14 cellular contexts compared by ENCODE assay signal in genomic region chr15:88708256-88709054, GRCh38.
A peak's percentile ranks its signal among the peaks of the same experiment; 100 is the strongest.
DNase-seq lines count a peak whose midpoint lies in the region; ATAC-seq and TF ChIP-seq lines count a peak whose summit lies in the region.
"Had no signal": no experiment of that assay in that cellular context is flagged by ENCODE, and none has a peak within 500 bp of the region (broad histone marks: within the 10 kb centered on the region; RNA-seq: fewer than 3 reads in every experiment).

No MANE protein-coding gene starts in this region.

- ATAC-seq in effector memory CD8-positive, alpha-beta T cell (replicated peaks): no peak
- ATAC-seq: activated CD4-positive, CD25-positive, alpha-beta regulatory T cell treated with anti-CD3 and anti-CD28 coated beads, Interleukin-2, amount 50 U/mL, for 24 hours had no signal

- H3K36me3 ChIP-seq in ascending aorta: no peaks in the 10 kb centered on the region
- H3K36me3 ChIP-seq: BLaER1 treated with 17β-estradiol and CSF1 and Interleukin-3, amounts not matched to agents 10 nM and 100 nM; colonic mucosa; HAP-1 had no signal

- H3K27me3 Mint-ChIP-seq in effector memory CD8-positive, alpha-beta T cell: peaks cover 70 to 92% of the 10 kb centered on the region in 2 donors

- no peak overlapping the region for H3K27ac Mint-ChIP-seq in effector memory CD8-positive, alpha-beta T cell

- H3K27ac ChIP-seq in ascending aorta: peak overlapping the region; percentile 54 to 71
- H3K27ac ChIP-seq: BLaER1 treated with 17β-estradiol and CSF1 and Interleukin-3, amounts not matched to agents 10 nM and 100 nM; colonic mucosa had no signal

- no peak overlapping the region for H3K4me3 Mint-ChIP-seq in effector memory CD8-positive, alpha-beta T cell

- peaks cover 3 to 29% of the 10 kb centered on the region in 2 donors for H3K4me1 ChIP-seq in ascending aorta
- H3K4me1 ChIP-seq: colonic mucosa, HAP-1 had no signal

- no peaks in the 10 kb centered on the region for H3K27me3 ChIP-seq in ascending aorta

- peaks cover 5 to 11% of the 10 kb centered on the region in 2 donors for H3K4me1 Mint-ChIP-seq in effector memory CD8-positive, alpha-beta T cell (ENCODE audit: low read depth in 2 of 2)

- H3K9me3 ChIP-seq in ascending aorta: no peaks in the 10 kb centered on the region
- H3K9me3 ChIP-seq: colonic mucosa, HAP-1 had no signal

- intact Hi-C loops in ascending aorta (cut with DNase I): loop anchor here (2.0 to 5.0 kb wide), 2 partner anchors 38 to 94 kb away; partner anchors contain the start of gene ACAN

- no peaks in the 10 kb centered on the region for H3K9me3 Mint-ChIP-seq in effector memory CD8-positive, alpha-beta T cell

- H3K4me3 ChIP-seq in ascending aorta: no peak overlapping the region
- H3K4me3 ChIP-seq: BLaER1 treated with 17β-estradiol and CSF1 and Interleukin-3, amounts not matched to agents 10 nM and 100 nM; colonic mucosa; HAP-1 had no signal

- DNase-seq in AG08396 (ENCODE audit: low spot score): peak; percentile 43
- DNase-seq in HS-5 (ENCODE audit: low read depth): peak; percentile 32
- peak in 1 of 2 donors; percentile 84 for DNase-seq in ascending aorta (ENCODE audit: low spot score in 2 of 2)
- DNase-seq in kidney tubule cell (ENCODE audit: low spot score): peak; percentile 46
- DNase-seq in mucosa of gallbladder (ENCODE audit: low spot score): no peak
- no peak for DNase-seq in effector memory CD8-positive, alpha-beta T cell
- DNase-seq in NCI-H1105 (lab: John Stamatoyannopoulos, UW): no peak
- DNase-seq in activated CD4-positive, alpha-beta T cell treated with anti-CD3 and anti-CD28 coated beads, Interleukin-2, amount 50 U/mL, for 1 hour: no peak
- DNase-seq: colonic mucosa; NCI-H2081; stimulated activated CD4-positive, alpha-beta T cell treated with anti-CD3 and anti-CD28 coated beads, Interleukin-2, amount 100 ng/mL, for 48 hours had no signal

- peaks cover 6% of the 10 kb centered on the region for H3K36me3 Mint-ChIP-seq in effector memory CD8-positive, alpha-beta T cell (ENCODE audit: insufficient read depth)

- TF ChIP-seq CTCF in ascending aorta (IDR thresholded peaks at IDR 0.05): no peak

Comparison
In these comparisons a context has a peak if more than half of its experiments do, and no peak if none do; other contexts are left out.
1. DNase-seq: peak in AG08396 (single experiment), HS-5 (single experiment) and kidney tubule cell (single experiment); none in mucosa of gallbladder (single experiment), effector memory CD8-positive, alpha-beta T cell (0 of 3), NCI-H1105 (single experiment) and activated CD4-positive, alpha-beta T cell treated with anti-CD3 and anti-CD28 coated beads, Interleukin-2, amount 50 U/mL, for 1 hour (single experiment).